Comparison of ENCODE assay signal across 9 cellular contexts in the genomic region with DNA sequence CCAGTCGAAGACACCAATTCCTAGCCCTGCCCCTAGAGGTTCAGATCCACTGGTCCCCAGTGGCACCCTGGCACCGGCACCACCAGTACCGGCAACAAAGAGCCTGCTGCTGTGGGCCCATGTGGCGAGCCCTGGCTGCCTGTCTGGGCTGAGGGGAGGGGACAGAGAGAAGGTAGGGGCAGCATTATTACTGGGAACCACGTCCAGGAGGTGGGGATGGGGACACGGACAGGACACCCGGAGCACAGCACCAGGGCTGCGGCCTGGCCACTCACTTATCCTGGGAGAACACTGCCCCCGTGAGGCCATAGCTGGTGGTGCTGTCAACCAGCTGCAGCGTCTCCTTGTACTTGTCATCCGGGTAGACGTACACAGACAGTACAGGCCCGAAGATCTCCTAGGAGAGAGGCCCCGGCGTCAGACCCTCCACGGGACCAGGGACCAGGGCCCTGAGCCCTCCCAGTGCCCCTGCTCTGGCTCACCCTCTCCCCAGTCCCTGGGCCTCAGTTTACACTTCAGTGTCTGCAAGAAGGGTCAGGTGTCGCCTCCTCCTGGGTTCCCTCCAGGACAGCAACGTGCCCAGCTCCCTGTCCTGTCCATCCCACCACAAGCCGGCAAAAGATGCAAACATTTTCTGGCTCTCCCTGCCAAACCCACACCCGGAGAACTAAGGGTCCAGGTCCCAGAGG. TPM values are rescaled to one million over a fixed set of nuclear protein-coding genes. Genes with fewer than 3 reads are reported as not detected.
DNase-seq lines count a peak whose midpoint lies in the region; ATAC-seq, FAIRE-seq and TF ChIP-seq lines count a peak whose summit lies in the region.
"Had no signal": no experiment of that assay in that cellular context is flagged by ENCODE, and none has a peak within 500 bp of the region (broad histone marks: within the 10 kb centered on the region; RNA-seq: fewer than 3 reads in every experiment).

No MANE protein-coding gene starts in this region.

- H3K9ac ChIP-seq in SK-N-MC (ENCODE audit: insufficient read length), result no peak overlapping the region

- DNase-seq in DMS53 (lab: John Stamatoyannopoulos, UW) (peak; percentile 90), LNCaP clone FGC (ENCODE audit: low read depth) (peak; percentile 46), SK-N-MC (ENCODE audit: low read depth, low spot score) (peak; percentile 81), glomerular endothelial cell (ENCODE audit: extremely low read depth, low read depth, low spot score) (peak; percentile 52), pancreas (peak; percentile 57 to 94 (median 86)), tibial artery (peak; percentile 85)
- DNase-seq in activated naive CD4-positive, alpha-beta T cell treated with anti-CD3 and anti-CD28 coated beads for 36 hours, result peak; percentile 85

- H3K4me3 ChIP-seq in LNCaP clone FGC (ENCODE audit: low read depth, low read length) (no peak overlapping the region), SK-N-MC (no peak overlapping the region), pancreas (no peak overlapping the region), tibial artery (no peak overlapping the region)

- no peaks in the 10 kb centered on the region for H3K9me3 Mint-ChIP-seq in activated naive CD4-positive, alpha-beta T cell treated with anti-CD3 and anti-CD28 coated beads for 36 hours

- CTCF ChIA-PET in activated naive CD4-positive, alpha-beta T cell treated with anti-CD3 and anti-CD28 coated beads for 36 hours (lab: Charles Lee), result interaction anchor here (0.6 to 3.1 kb wide), 8 partner anchors 9 to 277 kb away, joined by 3 to 20 read pairs (median 4); no protein-coding TSS in a partner anchor

- H3K27ac Mint-ChIP-seq in activated naive CD4-positive, alpha-beta T cell treated with anti-CD3 and anti-CD28 coated beads for 36 hours, result no peak overlapping the region

- H3K4me1 ChIP-seq in pancreas (no peaks in the 10 kb centered on the region), tibial artery (no peaks in the 10 kb centered on the region)

- H3K27me3 ChIP-seq in pancreas (no peaks in the 10 kb centered on the region), tibial artery (no peaks in the 10 kb centered on the region)

- no peak for FAIRE-seq in pancreas (lab: Jason Lieb, UNC)

- WGBS in pancreas, 2 donors, result 30 to 33% methylated on average over 20 of the region's 20 CpGs

- no peaks in the 10 kb centered on the region for H3K4me1 Mint-ChIP-seq in activated naive CD4-positive, alpha-beta T cell treated with anti-CD3 and anti-CD28 coated beads for 36 hours (ENCODE audit: low read depth)

- H3K36me3 ChIP-seq in SK-N-MC (ENCODE audit: insufficient read depth, low read length) (no peaks in the 10 kb centered on the region; the same call in 1 of the 2 replicates), pancreas (no peaks in the 10 kb centered on the region), tibial artery (peaks cover 0 to 34% (median 12%) of the 10 kb centered on the region in 3 donors)

- H3K9me3 ChIP-seq in SK-N-MC (ENCODE audit: low read depth, low read length), result no peaks in the 10 kb centered on the region
- no peaks in the 10 kb centered on the region for H3K9me3 ChIP-seq in pancreas
- no peaks in the 10 kb centered on the region for H3K9me3 ChIP-seq in tibial artery

- no peaks in the 10 kb centered on the region for H3K36me3 Mint-ChIP-seq in activated naive CD4-positive, alpha-beta T cell treated with anti-CD3 and anti-CD28 coated beads for 36 hours (ENCODE audit: low read depth)

- H3K27me3 Mint-ChIP-seq in activated naive CD4-positive, alpha-beta T cell treated with anti-CD3 and anti-CD28 coated beads for 36 hours (ENCODE audit: low read depth), result no peaks in the 10 kb centered on the region

- no peak overlapping the region for H3K4me3 Mint-ChIP-seq in activated naive CD4-positive, alpha-beta T cell treated with anti-CD3 and anti-CD28 coated beads for 36 hours

- intact Hi-C loops in activated naive CD4-positive, alpha-beta T cell treated with anti-CD3 and anti-CD28 coated beads for 36 hours (cut with micrococcal nuclease), result loop anchor here (1.0 kb wide), 1 partner anchor 278 kb away; no protein-coding TSS in a partner anchor
- intact Hi-C loops in pancreas (cut with DNase I) (loop anchor here in 1 of 3 donors (5.0 kb wide), 1 partner anchor 278 kb away; no protein-coding TSS in a partner anchor), tibial artery (cut with DNase I; ENCODE audit: low total_unique reads) (loop anchor here (10.0 kb wide), 1 partner anchor 280 kb away; no protein-coding TSS in a partner anchor)

- H3K27ac ChIP-seq in SK-N-MC (no peak overlapping the region), pancreas (no peak overlapping the region), tibial artery (no peak overlapping the region)

- peak; percentile 72 for TF ChIP-seq CTCF in LNCaP clone FGC (IDR thresholded peaks at IDR 0.05; ENCODE audit: control insufficient read depth, extremely low read depth, insufficient read depth)
- TF ChIP-seq CTCF in pancreas (IDR thresholded peaks at IDR 0.05), result peak in 3 of 4 donors; percentile 80 to 94 (median 85)
- TF ChIP-seq CTCF in tibial artery (IDR thresholded peaks at IDR 0.05), result peak; percentile 67 to 83

- ATAC-seq in pancreas, result peak; percentile 74 to 91 (median 86)
- ATAC-seq in HG02970 (IDR thresholded peaks at IDR 0.05; ENCODE audit: low FRiP score, unreplicated experiment), result no peak

RNA-seq across cellular contexts. Expression of a gene that starts 15.8 kb away (rescaled TPM):
- total RNA-seq in activated naive CD4-positive, alpha-beta T cell treated with anti-CD3 and anti-CD28 coated beads for 36 hours, result not detected
- not detected in 2 replicates for total RNA-seq in glomerular endothelial cell
- total RNA-seq in pancreas, result not detected
- polyA plus RNA-seq in pancreas, result not detected
- total RNA-seq: activated CD8-positive, alpha-beta memory T cell treated with anti-CD3 and anti-CD28 coated beads for 36 hours had no signal

RNA-seq across cellular contexts. Expression of a gene that starts 27.1 kb away (rescaled TPM):
- total RNA-seq in activated naive CD4-positive, alpha-beta T cell treated with anti-CD3 and anti-CD28 coated beads for 36 hours, result 10 to 100 TPM; 11.6 to 12.5 TPM
- 14.8 and 28.0 TPM in 2 replicates for total RNA-seq in glomerular endothelial cell
- total RNA-seq in pancreas, result 1 to 10 TPM; 1.4 to 5.9 (median 3.5) TPM
- polyA plus RNA-seq in pancreas, result 1 to 10 TPM; 6.0 to 7.6 TPM
